In the genomic region with DNA sequence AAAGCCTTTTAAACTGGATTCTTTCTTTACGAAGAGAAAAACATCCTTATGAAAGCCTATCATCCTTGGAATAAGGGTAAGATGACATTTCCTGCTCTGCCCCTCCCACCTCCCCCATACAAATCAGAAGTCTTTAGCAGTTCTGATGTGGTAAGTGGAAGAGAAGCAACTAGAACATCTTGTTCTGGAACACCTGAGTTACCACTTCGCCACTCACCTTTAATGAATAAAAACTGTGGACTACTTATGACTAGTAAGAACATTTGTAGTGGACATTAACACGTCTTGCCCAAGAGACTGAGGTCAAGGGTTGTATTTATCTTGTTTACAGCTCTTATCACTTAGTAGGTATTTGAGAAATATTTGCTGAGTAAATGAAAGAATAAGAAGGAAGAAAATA, we compare ENCODE assay signal across 29 cellular contexts. TPM values are rescaled to one million over a fixed set of nuclear protein-coding genes. Genes with fewer than 3 reads are reported as not detected.
A peak's percentile ranks its signal among the peaks of the same experiment; 100 is the strongest.
DNase-seq lines count a peak whose midpoint lies in the region; ATAC-seq, FAIRE-seq and TF ChIP-seq lines count a peak whose summit lies in the region.
"Had no signal": no experiment of that assay in that cellular context is flagged by ENCODE, and none has a peak within 500 bp of the region (broad histone marks: within the 10 kb centered on the region; RNA-seq: fewer than 3 reads in every experiment).

No MANE protein-coding gene starts in this region.

- H3K27ac ChIP-seq in astrocyte (ENCODE audit: low read depth, low read length) (no peak overlapping the region), upper lobe of right lung (no peak overlapping the region)
- peak overlapping the region; percentile 3 for H3K27ac ChIP-seq in naive thymus-derived CD4-positive, alpha-beta T cell (ENCODE audit: low read depth, low read length)
- H3K27ac ChIP-seq: HL-60, KMS-11 had no signal

- H4K20me1 ChIP-seq in astrocyte (ENCODE audit: insufficient read depth, low read length): no peaks in the 10 kb centered on the region

- TF ChIP-seq CTCF in astrocyte (IDR thresholded peaks at IDR 0.05; ENCODE audit: insufficient read depth, low read depth, low read length): no peak
- TF ChIP-seq CTCF in upper lobe of right lung (IDR thresholded peaks at IDR 0.05): no peak

- H3K27me3 ChIP-seq in astrocyte (ENCODE audit: insufficient read depth, low read length) (no peaks in the 10 kb centered on the region), upper lobe of right lung (no peaks in the 10 kb centered on the region)
- no peaks in the 10 kb centered on the region for H3K27me3 ChIP-seq in naive thymus-derived CD4-positive, alpha-beta T cell (ENCODE audit: control insufficient read depth in 2 of 2, insufficient read depth in 2 of 2, low read length in 2 of 2)

- no peaks in the 10 kb centered on the region for H3K27me3 Mint-ChIP-seq in activated naive CD8-positive, alpha-beta T cell
- H3K27me3 Mint-ChIP-seq in activated naive CD8-positive, alpha-beta T cell treated with anti-CD3 and anti-CD28 coated beads for 36 hours: no peaks in the 10 kb centered on the region
- H3K27me3 Mint-ChIP-seq in astrocyte (ENCODE audit: low read depth, unreplicated experiment): peaks cover 20% of the 10 kb centered on the region
- H3K27me3 Mint-ChIP-seq in naive thymus-derived CD4-positive, alpha-beta T cell: no peaks in the 10 kb centered on the region

- no peak overlapping the region for H2AFZ ChIP-seq in astrocyte (ENCODE audit: low read depth, low read length)

- in situ Hi-C loops in G401 (cut with HindIII; ENCODE audit: low sequenced_read_pairs): no loop called here

- H3K4me1 ChIP-seq in astrocyte (ENCODE audit: insufficient read depth, low read length) (no peaks in the 10 kb centered on the region), upper lobe of right lung (no peaks in the 10 kb centered on the region)
- peaks cover 0 to 4% of the 10 kb centered on the region in 2 donors for H3K4me1 ChIP-seq in naive thymus-derived CD4-positive, alpha-beta T cell (ENCODE audit: control insufficient read depth in 2 of 2, insufficient read depth in 2 of 2, low read length in 2 of 2)

- peak; percentile 34 for FAIRE-seq in astrocyte (lab: Jason Lieb, UNC)
- FAIRE-seq: GM18507, H54 had no signal

- no peaks in the 10 kb centered on the region for H3K36me3 ChIP-seq in astrocyte (ENCODE audit: insufficient read depth, low read length)
- no peaks in the 10 kb centered on the region for H3K36me3 ChIP-seq in naive thymus-derived CD4-positive, alpha-beta T cell (ENCODE audit: control insufficient read depth in 2 of 3, insufficient read depth in 3 of 3, low read length in 3 of 3)
- no peaks in the 10 kb centered on the region for H3K36me3 ChIP-seq in upper lobe of right lung

- no peak for ATAC-seq in naive thymus-derived CD4-positive, alpha-beta T cell
- peak; percentile 79 for ATAC-seq in upper lobe of right lung
- ATAC-seq in HG03196 (IDR thresholded peaks at IDR 0.05; ENCODE audit: unreplicated experiment): no peak

- DNase-seq in activated naive CD8-positive, alpha-beta T cell treated with anti-CD3 and anti-CD28 coated beads for 36 hours: no peak
- DNase-seq in astrocyte (ENCODE audit: low read depth) (no peak), upper lobe of right lung (no peak), NCI-H1105 (lab: John Stamatoyannopoulos, UW) (no peak), G401 (ENCODE audit: low spot score) (no peak)
- peak in 4 of 9 donors; percentile 5 to 43 (median 14) for DNase-seq in naive thymus-derived CD4-positive, alpha-beta T cell
- DNase-seq: C1 segment of cervical spinal cord; DMS153; DND-41; MM.1S; NCI-H1417; NCI-H1694; NCI-H2029 treated with DMSO at 0.1 percent for 48 hours; NCI-H446 treated with DMSO at 0.1 percent for 48 hours; NCI-H526; NCI-H82; NK-92 treated with Interleukin-12 subunit alpha and Interleukin-12 subunit beta, amount 100 ng/mL, for 24 hours; RPMI8226; SHP77 had no signal

- no peaks in the 10 kb centered on the region for H3K79me2 ChIP-seq in astrocyte (ENCODE audit: insufficient read depth, low read length)

- CTCF ChIA-PET in naive thymus-derived CD4-positive, alpha-beta T cell (lab: Charles Lee): interaction anchor here (0.7 kb wide), 1 partner anchor 10 kb away, joined by 5 read pairs; no protein-coding TSS in a partner anchor

- H3K4me2 ChIP-seq in astrocyte (ENCODE audit: low read length): no peak overlapping the region
- H3K4me2 ChIP-seq: KMS-11 had no signal

- H3K9me3 Mint-ChIP-seq in activated naive CD8-positive, alpha-beta T cell (ENCODE audit: low read depth): no peaks in the 10 kb centered on the region
- no peaks in the 10 kb centered on the region for H3K9me3 Mint-ChIP-seq in activated naive CD8-positive, alpha-beta T cell treated with anti-CD3 and anti-CD28 coated beads for 36 hours
- no peaks in the 10 kb centered on the region for H3K9me3 Mint-ChIP-seq in astrocyte (ENCODE audit: unreplicated experiment)
- H3K9me3 Mint-ChIP-seq in naive thymus-derived CD4-positive, alpha-beta T cell: peaks cover 0 to 1% (median 0%) of the 10 kb centered on the region in 11 donors
- H3K9me3 Mint-ChIP-seq: CD8-positive, alpha-beta memory T cell; IgD-negative memory B cell had no signal

- intact Hi-C loops in naive thymus-derived CD4-positive, alpha-beta T cell (cut with micrococcal nuclease): loop anchor here (10.0 kb wide), 3 partner anchors 70 to 1730 kb away; a partner anchor contains a TSS
- intact Hi-C loops in upper lobe of right lung (cut with DNase I): no loop called here

- peak overlapping the region; percentile 64 for H3K27ac Mint-ChIP-seq in activated naive CD8-positive, alpha-beta T cell
- no peak overlapping the region for H3K27ac Mint-ChIP-seq in activated naive CD8-positive, alpha-beta T cell treated with anti-CD3 and anti-CD28 coated beads for 36 hours
- H3K27ac Mint-ChIP-seq in astrocyte (ENCODE audit: unreplicated experiment): no peak overlapping the region
- peak overlapping the region in 8 of 9 donors; percentile 52 to 93 (median 80) for H3K27ac Mint-ChIP-seq in naive thymus-derived CD4-positive, alpha-beta T cell
- H3K27ac Mint-ChIP-seq: CD8-positive, alpha-beta memory T cell; IgD-negative memory B cell had no signal

- no peaks in the 10 kb centered on the region for H3K9me3 ChIP-seq in astrocyte (ENCODE audit: insufficient read depth, low read depth, low read length)
- H3K9me3 ChIP-seq in naive thymus-derived CD4-positive, alpha-beta T cell (ENCODE audit: control insufficient read depth in 2 of 3, low read length in 3 of 3): no peaks in the 10 kb centered on the region
- no peaks in the 10 kb centered on the region for H3K9me3 ChIP-seq in upper lobe of right lung

- POLR2A ChIA-PET in naive thymus-derived CD4-positive, alpha-beta T cell (lab: Charles Lee): no interaction called here

- no peak overlapping the region for H3K9ac ChIP-seq in astrocyte (ENCODE audit: low read length)
- H3K9ac ChIP-seq: KMS-11 had no signal

- no peaks in the 10 kb centered on the region for H3K36me3 Mint-ChIP-seq in activated naive CD8-positive, alpha-beta T cell
- H3K36me3 Mint-ChIP-seq in activated naive CD8-positive, alpha-beta T cell treated with anti-CD3 and anti-CD28 coated beads for 36 hours: no peaks in the 10 kb centered on the region
- no peaks in the 10 kb centered on the region for H3K36me3 Mint-ChIP-seq in astrocyte (ENCODE audit: low read depth, unreplicated experiment)
- H3K36me3 Mint-ChIP-seq in naive thymus-derived CD4-positive, alpha-beta T cell: peaks cover 0 to 4% (median 0%) of the 10 kb centered on the region in 5 donors
- H3K36me3 Mint-ChIP-seq: IgD-negative memory B cell had no signal

- peak overlapping the region; percentile 25 for H3K4me3 Mint-ChIP-seq in activated naive CD8-positive, alpha-beta T cell
- no peak overlapping the region for H3K4me3 Mint-ChIP-seq in activated naive CD8-positive, alpha-beta T cell treated with anti-CD3 and anti-CD28 coated beads for 36 hours
- H3K4me3 Mint-ChIP-seq in astrocyte (ENCODE audit: unreplicated experiment): no peak overlapping the region
- H3K4me3 Mint-ChIP-seq in naive thymus-derived CD4-positive, alpha-beta T cell: peak overlapping the region in 9 of 10 donors; percentile 27 to 75 (median 62)
- H3K4me3 Mint-ChIP-seq: CD8-positive, alpha-beta memory T cell had no signal

- H3K4me3 ChIP-seq in astrocyte (ENCODE audit: insufficient read depth, low read depth, low read length) (no peak overlapping the region), upper lobe of right lung (no peak overlapping the region)
- H3K4me3 ChIP-seq in naive thymus-derived CD4-positive, alpha-beta T cell (ENCODE audit: low read length): no peak overlapping the region

- peaks cover 43% of the 10 kb centered on the region for H3K4me1 Mint-ChIP-seq in activated naive CD8-positive, alpha-beta T cell (ENCODE audit: low read depth)
- peaks cover 29% of the 10 kb centered on the region for H3K4me1 Mint-ChIP-seq in activated naive CD8-positive, alpha-beta T cell treated with anti-CD3 and anti-CD28 coated beads for 36 hours
- H3K4me1 Mint-ChIP-seq in astrocyte (ENCODE audit: low read depth, unreplicated experiment): no peaks in the 10 kb centered on the region
- H3K4me1 Mint-ChIP-seq in naive thymus-derived CD4-positive, alpha-beta T cell: peaks cover 3 to 50% (median 41%) of the 10 kb centered on the region in 7 donors

RNA-seq across cellular contexts. Expression of a gene that starts 4.3 kb away (rescaled TPM):
- total RNA-seq in activated naive CD8-positive, alpha-beta T cell treated with anti-CD3 and anti-CD28 coated beads for 36 hours: under 1 TPM; 0.41 to 0.60 TPM
- total RNA-seq in astrocyte (not detected in 2 replicates), upper lobe of right lung (8.4 TPM)
- 1 to 10 TPM in 4 of 5 experiments, under 1 TPM in 1; 0.10 to 3.4 (median 1.5) TPM for total RNA-seq in naive thymus-derived CD4-positive, alpha-beta T cell
- 1 to 10 TPM in 1 of 2 donors, under 1 TPM in 1; 0.09 to 2.1 TPM for polyA plus RNA-seq in naive thymus-derived CD4-positive, alpha-beta T cell
- not detected in 2 replicates for total RNA-seq in G401 (2014; rRNA removed; shearing (Covaris generic))
- total RNA-seq: A673; CD8-positive, alpha-beta memory T cell; SK-MEL-5 had no signal
- polyA plus RNA-seq: CD8-positive, alpha-beta memory T cell had no signal

RNA-seq across cellular contexts. Expression of a gene that starts 45.1 kb away (rescaled TPM):
- total RNA-seq in activated naive CD8-positive, alpha-beta T cell treated with anti-CD3 and anti-CD28 coated beads for 36 hours: not detected
- total RNA-seq in astrocyte: not detected in 2 replicates
- not detected for total RNA-seq in naive thymus-derived CD4-positive, alpha-beta T cell
- not detected for polyA plus RNA-seq in naive thymus-derived CD4-positive, alpha-beta T cell
- total RNA-seq in upper lobe of right lung: not detected
- total RNA-seq in G401 (2014; rRNA removed; shearing (Covaris generic)): not detected in 2 replicates
- total RNA-seq: A673; CD8-positive, alpha-beta memory T cell; SK-MEL-5 had no signal
- polyA plus RNA-seq: CD8-positive, alpha-beta memory T cell; IgD-negative memory B cell had no signal

RNA-seq across cellular contexts. Expression of a gene that starts 50.2 kb away (rescaled TPM):
- not detected for total RNA-seq in activated naive CD8-positive, alpha-beta T cell treated with anti-CD3 and anti-CD28 coated beads for 36 hours
- total RNA-seq in astrocyte: not detected in 2 replicates
- total RNA-seq in naive thymus-derived CD4-positive, alpha-beta T cell: not detected
- under 1 TPM in 1 of 2 donors, not detected in 1; 0.12 TPM for polyA plus RNA-seq in naive thymus-derived CD4-positive, alpha-beta T cell
- not detected for total RNA-seq in upper lobe of right lung
- total RNA-seq in G401 (2014; rRNA removed; shearing (Covaris generic)): not detected in 2 replicates
- total RNA-seq: A673; CD8-positive, alpha-beta memory T cell; SK-MEL-5 had no signal
- polyA plus RNA-seq: CD8-positive, alpha-beta memory T cell; IgD-negative memory B cell had no signal

Comparison
In these comparisons a context has a peak if more than half of its experiments do, and no peak if none do; other contexts are left out.
1. H3K27ac Mint-ChIP-seq: peak in activated naive CD8-positive, alpha-beta T cell (single experiment) and naive thymus-derived CD4-positive, alpha-beta T cell (8 of 9); none in activated naive CD8-positive, alpha-beta T cell treated with anti-CD3 and anti-CD28 coated beads for 36 hours (single experiment) and astrocyte (single experiment).
2. H3K4me3 Mint-ChIP-seq: peak in activated naive CD8-positive, alpha-beta T cell (single experiment) and naive thymus-derived CD4-positive, alpha-beta T cell (9 of 10); none in activated naive CD8-positive, alpha-beta T cell treated with anti-CD3 and anti-CD28 coated beads for 36 hours (single experiment) and astrocyte (single experiment).